Comparison of ENCODE assay signal across 1 cellular context in the genomic region with DNA sequence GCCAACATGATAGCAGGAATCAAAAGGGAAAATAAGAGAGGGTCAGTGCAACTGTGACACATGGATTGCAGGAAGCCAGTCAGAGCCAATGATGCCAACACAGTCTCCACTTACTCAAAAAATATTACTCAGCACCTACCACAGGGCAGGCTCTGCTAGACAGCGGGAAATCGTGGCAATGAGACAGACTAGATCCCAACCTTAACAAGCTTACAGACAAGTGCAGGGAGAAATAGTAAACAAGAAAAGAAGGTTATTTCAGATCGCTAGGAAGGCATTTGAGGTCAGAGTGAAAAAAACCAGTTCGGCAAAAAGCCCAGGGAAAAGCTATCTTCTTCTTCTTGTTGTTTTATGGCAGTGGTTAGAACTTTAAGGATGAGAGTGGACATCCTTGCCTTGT.
TF ChIP-seq lines count a peak whose summit lies in the region.

No MANE protein-coding gene starts in this region.

TF ChIP-seq in WTC11, 78 proteins besides CTCF, POLR2A, EP300 and RAD21 (continued from another document):
- TF ChIP-seq, protein P1, sequence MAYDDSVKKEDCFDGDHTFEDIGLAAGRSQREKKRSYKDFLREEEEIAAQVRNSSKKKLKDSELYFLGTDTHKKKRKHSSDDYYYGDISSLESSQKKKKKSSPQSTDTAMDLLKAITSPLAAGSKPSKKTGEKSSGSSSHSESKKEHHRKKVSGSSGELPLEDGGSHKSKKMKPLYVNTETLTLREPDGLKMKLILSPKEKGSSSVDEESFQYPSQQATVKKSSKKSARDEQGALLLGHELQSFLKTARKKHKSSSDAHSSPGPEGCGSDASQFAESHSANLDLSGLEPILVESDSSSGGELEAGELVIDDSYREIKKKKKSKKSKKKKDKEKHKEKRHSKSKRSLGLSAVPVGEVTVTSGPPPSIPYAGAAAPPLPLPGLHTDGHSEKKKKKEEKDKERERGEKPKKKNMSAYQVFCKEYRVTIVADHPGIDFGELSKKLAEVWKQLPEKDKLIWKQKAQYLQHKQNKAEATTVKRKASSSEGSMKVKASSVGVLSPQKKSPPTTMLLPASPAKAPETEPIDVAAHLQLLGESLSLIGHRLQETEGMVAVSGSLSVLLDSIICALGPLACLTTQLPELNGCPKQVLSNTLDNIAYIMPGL (CRISPR knock-in tag; IDR thresholded peaks at IDR 0.05), result no peak
- TF ChIP-seq, protein P2, sequence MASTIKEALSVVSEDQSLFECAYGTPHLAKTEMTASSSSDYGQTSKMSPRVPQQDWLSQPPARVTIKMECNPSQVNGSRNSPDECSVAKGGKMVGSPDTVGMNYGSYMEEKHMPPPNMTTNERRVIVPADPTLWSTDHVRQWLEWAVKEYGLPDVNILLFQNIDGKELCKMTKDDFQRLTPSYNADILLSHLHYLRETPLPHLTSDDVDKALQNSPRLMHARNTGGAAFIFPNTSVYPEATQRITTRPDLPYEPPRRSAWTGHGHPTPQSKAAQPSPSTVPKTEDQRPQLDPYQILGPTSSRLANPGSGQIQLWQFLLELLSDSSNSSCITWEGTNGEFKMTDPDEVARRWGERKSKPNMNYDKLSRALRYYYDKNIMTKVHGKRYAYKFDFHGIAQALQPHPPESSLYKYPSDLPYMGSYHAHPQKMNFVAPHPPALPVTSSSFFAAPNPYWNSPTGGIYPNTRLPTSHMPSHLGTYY (CRISPR knock-in tag; IDR thresholded peaks at IDR 0.05), result no peak
- TF ChIP-seq OVOL2 (CRISPR knock-in tag; IDR thresholded peaks at IDR 0.05; ENCODE audit: borderline replicate concordance) (no peak), CREM (CRISPR knock-in tag; IDR thresholded peaks at IDR 0.05) (no peak), ETV6 (CRISPR knock-in tag; IDR thresholded peaks at IDR 0.05) (no peak), TEAD4 (CRISPR knock-in tag; IDR thresholded peaks at IDR 0.05) (no peak), NFATC4 (CRISPR knock-in tag; IDR thresholded peaks at IDR 0.05) (no peak), FOXJ3 (CRISPR knock-in tag; IDR thresholded peaks at IDR 0.05; ENCODE audit: borderline replicate concordance) (no peak), IRF2 (CRISPR knock-in tag; IDR thresholded peaks at IDR 0.05; ENCODE audit: borderline replicate concordance, low read depth) (no peak), SOX15 (CRISPR knock-in tag; IDR thresholded peaks at IDR 0.05) (no peak), SMAD4 (CRISPR knock-in tag; IDR thresholded peaks at IDR 0.05) (no peak)
- TF ChIP-seq, protein P3, sequence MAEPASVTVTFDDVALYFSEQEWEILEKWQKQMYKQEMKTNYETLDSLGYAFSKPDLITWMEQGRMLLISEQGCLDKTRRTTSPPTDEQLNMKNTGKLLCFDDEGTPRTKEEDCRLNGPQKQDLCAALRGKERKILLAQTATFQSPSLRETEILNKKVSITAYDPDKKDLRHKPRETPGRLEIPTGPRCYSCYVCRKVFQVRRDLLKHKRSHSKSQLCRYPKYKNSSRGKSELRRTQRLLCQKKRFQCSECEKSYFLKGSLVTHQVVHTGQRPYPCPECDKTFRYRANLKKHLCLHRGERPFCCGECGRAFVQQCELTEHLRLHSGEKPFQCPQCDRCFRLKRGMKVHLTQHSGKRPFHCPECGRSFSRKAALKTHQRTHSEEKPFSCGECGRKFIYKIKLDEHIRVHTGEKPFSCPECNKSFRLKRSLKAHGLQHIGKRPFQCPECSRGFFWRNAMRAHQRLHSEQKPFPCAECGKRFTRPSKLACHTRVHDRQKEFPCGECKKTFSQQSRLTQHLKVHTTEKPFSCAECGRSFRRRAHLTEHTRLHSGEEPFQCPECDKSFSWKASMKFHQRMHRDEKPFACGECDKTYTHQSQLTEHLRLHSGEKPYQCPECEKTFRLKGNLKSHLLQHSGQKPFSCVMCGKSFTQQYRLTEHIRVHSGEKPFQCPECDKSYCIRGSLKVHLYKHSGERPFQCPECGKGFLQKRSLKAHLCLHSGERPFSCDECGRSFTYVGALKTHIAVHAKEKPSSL (CRISPR knock-in tag; conservative IDR thresholded peaks at IDR 0.05), result no peak
- TF ChIP-seq, protein P4, sequence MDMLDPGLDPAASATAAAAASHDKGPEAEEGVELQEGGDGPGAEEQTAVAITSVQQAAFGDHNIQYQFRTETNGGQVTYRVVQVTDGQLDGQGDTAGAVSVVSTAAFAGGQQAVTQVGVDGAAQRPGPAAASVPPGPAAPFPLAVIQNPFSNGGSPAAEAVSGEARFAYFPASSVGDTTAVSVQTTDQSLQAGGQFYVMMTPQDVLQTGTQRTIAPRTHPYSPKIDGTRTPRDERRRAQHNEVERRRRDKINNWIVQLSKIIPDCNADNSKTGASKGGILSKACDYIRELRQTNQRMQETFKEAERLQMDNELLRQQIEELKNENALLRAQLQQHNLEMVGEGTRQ (CRISPR knock-in tag; IDR thresholded peaks at IDR 0.05), result no peak
- TF ChIP-seq, protein P5, sequence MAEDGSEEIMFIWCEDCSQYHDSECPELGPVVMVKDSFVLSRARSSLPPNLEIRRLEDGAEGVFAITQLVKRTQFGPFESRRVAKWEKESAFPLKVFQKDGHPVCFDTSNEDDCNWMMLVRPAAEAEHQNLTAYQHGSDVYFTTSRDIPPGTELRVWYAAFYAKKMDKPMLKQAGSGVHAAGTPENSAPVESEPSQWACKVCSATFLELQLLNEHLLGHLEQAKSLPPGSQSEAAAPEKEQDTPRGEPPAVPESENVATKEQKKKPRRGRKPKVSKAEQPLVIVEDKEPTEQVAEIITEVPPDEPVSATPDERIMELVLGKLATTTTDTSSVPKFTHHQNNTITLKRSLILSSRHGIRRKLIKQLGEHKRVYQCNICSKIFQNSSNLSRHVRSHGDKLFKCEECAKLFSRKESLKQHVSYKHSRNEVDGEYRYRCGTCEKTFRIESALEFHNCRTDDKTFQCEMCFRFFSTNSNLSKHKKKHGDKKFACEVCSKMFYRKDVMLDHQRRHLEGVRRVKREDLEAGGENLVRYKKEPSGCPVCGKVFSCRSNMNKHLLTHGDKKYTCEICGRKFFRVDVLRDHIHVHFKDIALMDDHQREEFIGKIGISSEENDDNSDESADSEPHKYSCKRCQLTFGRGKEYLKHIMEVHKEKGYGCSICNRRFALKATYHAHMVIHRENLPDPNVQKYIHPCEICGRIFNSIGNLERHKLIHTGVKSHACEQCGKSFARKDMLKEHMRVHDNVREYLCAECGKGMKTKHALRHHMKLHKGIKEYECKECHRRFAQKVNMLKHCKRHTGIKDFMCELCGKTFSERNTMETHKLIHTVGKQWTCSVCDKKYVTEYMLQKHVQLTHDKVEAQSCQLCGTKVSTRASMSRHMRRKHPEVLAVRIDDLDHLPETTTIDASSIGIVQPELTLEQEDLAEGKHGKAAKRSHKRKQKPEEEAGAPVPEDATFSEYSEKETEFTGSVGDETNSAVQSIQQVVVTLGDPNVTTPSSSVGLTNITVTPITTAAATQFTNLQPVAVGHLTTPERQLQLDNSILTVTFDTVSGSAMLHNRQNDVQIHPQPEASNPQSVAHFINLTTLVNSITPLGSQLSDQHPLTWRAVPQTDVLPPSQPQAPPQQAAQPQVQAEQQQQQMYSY (CRISPR knock-in tag; IDR thresholded peaks at IDR 0.05), result no peak
- TF ChIP-seq, protein P6, sequence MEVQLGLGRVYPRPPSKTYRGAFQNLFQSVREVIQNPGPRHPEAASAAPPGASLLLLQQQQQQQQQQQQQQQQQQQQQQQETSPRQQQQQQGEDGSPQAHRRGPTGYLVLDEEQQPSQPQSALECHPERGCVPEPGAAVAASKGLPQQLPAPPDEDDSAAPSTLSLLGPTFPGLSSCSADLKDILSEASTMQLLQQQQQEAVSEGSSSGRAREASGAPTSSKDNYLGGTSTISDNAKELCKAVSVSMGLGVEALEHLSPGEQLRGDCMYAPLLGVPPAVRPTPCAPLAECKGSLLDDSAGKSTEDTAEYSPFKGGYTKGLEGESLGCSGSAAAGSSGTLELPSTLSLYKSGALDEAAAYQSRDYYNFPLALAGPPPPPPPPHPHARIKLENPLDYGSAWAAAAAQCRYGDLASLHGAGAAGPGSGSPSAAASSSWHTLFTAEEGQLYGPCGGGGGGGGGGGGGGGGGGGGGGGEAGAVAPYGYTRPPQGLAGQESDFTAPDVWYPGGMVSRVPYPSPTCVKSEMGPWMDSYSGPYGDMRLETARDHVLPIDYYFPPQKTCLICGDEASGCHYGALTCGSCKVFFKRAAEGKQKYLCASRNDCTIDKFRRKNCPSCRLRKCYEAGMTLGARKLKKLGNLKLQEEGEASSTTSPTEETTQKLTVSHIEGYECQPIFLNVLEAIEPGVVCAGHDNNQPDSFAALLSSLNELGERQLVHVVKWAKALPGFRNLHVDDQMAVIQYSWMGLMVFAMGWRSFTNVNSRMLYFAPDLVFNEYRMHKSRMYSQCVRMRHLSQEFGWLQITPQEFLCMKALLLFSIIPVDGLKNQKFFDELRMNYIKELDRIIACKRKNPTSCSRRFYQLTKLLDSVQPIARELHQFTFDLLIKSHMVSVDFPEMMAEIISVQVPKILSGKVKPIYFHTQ (CRISPR knock-in tag; IDR thresholded peaks at IDR 0.05), result no peak
- TF ChIP-seq, protein P7, sequence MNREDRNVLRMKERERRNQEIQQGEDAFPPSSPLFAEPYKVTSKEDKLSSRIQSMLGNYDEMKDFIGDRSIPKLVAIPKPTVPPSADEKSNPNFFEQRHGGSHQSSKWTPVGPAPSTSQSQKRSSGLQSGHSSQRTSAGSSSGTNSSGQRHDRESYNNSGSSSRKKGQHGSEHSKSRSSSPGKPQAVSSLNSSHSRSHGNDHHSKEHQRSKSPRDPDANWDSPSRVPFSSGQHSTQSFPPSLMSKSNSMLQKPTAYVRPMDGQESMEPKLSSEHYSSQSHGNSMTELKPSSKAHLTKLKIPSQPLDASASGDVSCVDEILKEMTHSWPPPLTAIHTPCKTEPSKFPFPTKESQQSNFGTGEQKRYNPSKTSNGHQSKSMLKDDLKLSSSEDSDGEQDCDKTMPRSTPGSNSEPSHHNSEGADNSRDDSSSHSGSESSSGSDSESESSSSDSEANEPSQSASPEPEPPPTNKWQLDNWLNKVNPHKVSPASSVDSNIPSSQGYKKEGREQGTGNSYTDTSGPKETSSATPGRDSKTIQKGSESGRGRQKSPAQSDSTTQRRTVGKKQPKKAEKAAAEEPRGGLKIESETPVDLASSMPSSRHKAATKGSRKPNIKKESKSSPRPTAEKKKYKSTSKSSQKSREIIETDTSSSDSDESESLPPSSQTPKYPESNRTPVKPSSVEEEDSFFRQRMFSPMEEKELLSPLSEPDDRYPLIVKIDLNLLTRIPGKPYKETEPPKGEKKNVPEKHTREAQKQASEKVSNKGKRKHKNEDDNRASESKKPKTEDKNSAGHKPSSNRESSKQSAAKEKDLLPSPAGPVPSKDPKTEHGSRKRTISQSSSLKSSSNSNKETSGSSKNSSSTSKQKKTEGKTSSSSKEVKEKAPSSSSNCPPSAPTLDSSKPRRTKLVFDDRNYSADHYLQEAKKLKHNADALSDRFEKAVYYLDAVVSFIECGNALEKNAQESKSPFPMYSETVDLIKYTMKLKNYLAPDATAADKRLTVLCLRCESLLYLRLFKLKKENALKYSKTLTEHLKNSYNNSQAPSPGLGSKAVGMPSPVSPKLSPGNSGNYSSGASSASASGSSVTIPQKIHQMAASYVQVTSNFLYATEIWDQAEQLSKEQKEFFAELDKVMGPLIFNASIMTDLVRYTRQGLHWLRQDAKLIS (CRISPR knock-in tag; IDR thresholded peaks at IDR 0.05; ENCODE audit: borderline replicate concordance), result no peak
- TF ChIP-seq, protein P8, sequence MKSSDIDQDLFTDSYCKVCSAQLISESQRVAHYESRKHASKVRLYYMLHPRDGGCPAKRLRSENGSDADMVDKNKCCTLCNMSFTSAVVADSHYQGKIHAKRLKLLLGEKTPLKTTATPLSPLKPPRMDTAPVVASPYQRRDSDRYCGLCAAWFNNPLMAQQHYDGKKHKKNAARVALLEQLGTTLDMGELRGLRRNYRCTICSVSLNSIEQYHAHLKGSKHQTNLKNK (CRISPR knock-in tag; IDR thresholded peaks at IDR 0.05), result no peak
